ENCODE assay signal across 8 cellular contexts in genomic region chr10:73096041-73096451, GRCh38. TPM values are rescaled to one million over a fixed set of nuclear protein-coding genes. Genes with fewer than 3 reads are reported as not detected.
DNase-seq lines count a peak whose midpoint lies in the region; ATAC-seq and TF ChIP-seq lines count a peak whose summit lies in the region.

No MANE protein-coding gene starts in this region.

- H2AFZ ChIP-seq in IMR-90 (replicated peaks; ENCODE audit: low read length, poor library complexity) = peak overlapping the region; percentile 97

- H4K20me1 ChIP-seq in IMR-90 (ENCODE audit: insufficient read depth, low read length) = peaks cover 29% of the 10 kb centered on the region

- intact Hi-C loops in IMR-90 (cut with micrococcal nuclease) = loop anchor here (1.0 kb wide), 1 partner anchor 63 kb away; no protein-coding TSS in a partner anchor
- intact Hi-C loops in adrenal gland (cut with DNase I) = no loop called here

- H3K23ac ChIP-seq in IMR-90 (ENCODE audit: low read depth, low read length) = peak overlapping the region; percentile 93

- no peak overlapping the region for H2BK20ac ChIP-seq in IMR-90 (ENCODE audit: low read depth, low read length)

- H3K56ac ChIP-seq in IMR-90 (ENCODE audit: extremely low read depth, insufficient read depth, low read length) = peak overlapping the region; percentile 98

- peak overlapping the region; percentile 83 for H3K4ac ChIP-seq in IMR-90 (ENCODE audit: low read depth, low read length)

- POLR2A ChIA-PET in CD8-positive, alpha-beta memory T cell (lab: Charles Lee) = interaction anchor here (0.5 to 1.7 kb wide), 9 partner anchors 14 to 926 kb away, joined by 3 to 14 read pairs (median 5); partner anchors contain the start of genes DNAJC9, NUDT13 and PPP3CB
- POLR2A ChIA-PET in IMR-90 (lab: Charles Lee; ENCODE audit: unreplicated experiment) = interaction anchor here (0.6 to 0.8 kb wide), 7 partner anchors 14 to 777 kb away, joined by 3 to 10 read pairs (median 8); partner anchors contain the start of gene NUDT13

- H4K91ac ChIP-seq in IMR-90 (ENCODE audit: insufficient read depth, low read depth, low read length) = peak overlapping the region; percentile 88

- peaks cover 0 to 12% of the 10 kb centered on the region in 2 experiments; a peak in 2 of 4 replicates for H3K79me1 ChIP-seq in IMR-90 (ENCODE audit: low read depth in 1 of 2, low read length in 2 of 2)

- H3K27ac ChIP-seq in CD8-positive, alpha-beta memory T cell (ENCODE audit: low read depth, low read length) = peak overlapping the region; percentile 88
- H3K27ac ChIP-seq in IMR-90 (ENCODE audit: insufficient read depth, low read length) (peak overlapping the region; percentile 91), adrenal gland (peak overlapping the region; percentile 82 to 99 (median 93)), right atrium auricular region (peak overlapping the region; percentile 96 to 98)

- CTCF ChIA-PET in CD8-positive, alpha-beta memory T cell (lab: Charles Lee) = interaction anchor here (0.6 to 8.3 kb wide), 14 partner anchors 10 to 970 kb away, joined by 3 to 105 read pairs (median 6); partner anchors contain the start of genes DNAJC9, ECD, FAM149B1 and NUDT13
- CTCF ChIA-PET in IMR-90 (lab: Yijun Ruan, JAX) = interaction anchor here (0.7 to 1.4 kb wide), 2 partner anchors 9 to 20 kb away, joined by 3 to 4 read pairs; no protein-coding TSS in a partner anchor

- H2BK5ac ChIP-seq in IMR-90 (ENCODE audit: low read depth, low read length, poor library complexity, severe bottlenecking) = peak overlapping the region; percentile 87

- no peak for TF ChIP-seq RAD21 in IMR-90 (IDR thresholded peaks at IDR 0.05; ENCODE audit: low read length)

- no peak for TF ChIP-seq CTCF in GM20000 (IDR thresholded peaks at IDR 0.05; ENCODE audit: extremely low read depth, missing control alignments)
- no peak for TF ChIP-seq CTCF in IMR-90 (conservative IDR thresholded peaks at IDR 0.05; ENCODE audit: low read depth, low read length)
- TF ChIP-seq CTCF in adrenal gland (IDR thresholded peaks at IDR 0.05) = no peak
- TF ChIP-seq CTCF in right atrium auricular region (IDR thresholded peaks at IDR 0.05) = no peak
- no peak for TF ChIP-seq CTCF in retinal pigment epithelial cell (conservative IDR thresholded peaks at IDR 0.05; ENCODE audit: low read depth, low read length)

- H3K14ac ChIP-seq in IMR-90 (replicated peaks; ENCODE audit: low read depth, low read length) = peak overlapping the region; percentile 92

- ATAC-seq in IMR-90 (ENCODE audit: low read depth) = peak; percentile 30

- no peaks in the 10 kb centered on the region for H3K9me3 ChIP-seq in CD8-positive, alpha-beta memory T cell (ENCODE audit: low read length)
- H3K9me3 ChIP-seq in IMR-90 (ENCODE audit: control insufficient read depth, insufficient read depth, low read length) (no peaks in the 10 kb centered on the region), adrenal gland (replicated peaks in 1 of 3) (no peaks in the 10 kb centered on the region), right atrium auricular region (no peaks in the 10 kb centered on the region)

- no peak for TF ChIP-seq POLR2A in IMR-90 (IDR thresholded peaks at IDR 0.05; ENCODE audit: low read depth, low read length)
- peak; percentile 48 to 68 for TF ChIP-seq POLR2A in adrenal gland (IDR thresholded peaks at IDR 0.05)

- DNase-seq in CD8-positive, alpha-beta memory T cell = peak; percentile 60 to 81 (median 69)
- DNase-seq in GM20000 (ENCODE audit: low spot score) (peak; percentile 58), IMR-90 (peak; percentile 60), T-helper 1 cell (peak; percentile 42 to 79 (median 65)), adrenal gland (peak; percentile 70 to 85 (median 76)), right atrium auricular region (ENCODE audit: low spot score) (peak; percentile 78), retinal pigment epithelial cell (ENCODE audit: low read depth) (no peak), globus pallidus (ENCODE audit: low spot score) (no peak)

- peak overlapping the region; percentile 56; the same call in 1 of the 2 replicates for H4K5ac ChIP-seq in IMR-90 (ENCODE audit: low read depth, low read length)

- no peak overlapping the region for H2BK15ac ChIP-seq in IMR-90 (ENCODE audit: low read depth, low read length)

- peak overlapping the region; percentile 70 for H3K4me3 ChIP-seq in CD8-positive, alpha-beta memory T cell (ENCODE audit: low read length)
- H3K4me3 ChIP-seq in IMR-90 (ENCODE audit: insufficient read depth, low read depth, low read length) (peak overlapping the region; percentile 71), adrenal gland (peak overlapping the region in 3 of 4 donors; percentile 58 to 99 (median 59)), right atrium auricular region (peak overlapping the region; percentile 67 to 92), retinal pigment epithelial cell (ENCODE audit: low read length) (peak overlapping the region; percentile 93)

- H3K9ac ChIP-seq in IMR-90 (ENCODE audit: low read depth, low read length) = peak overlapping the region; percentile 91

- H3K27ac Mint-ChIP-seq in CD8-positive, alpha-beta memory T cell = peak overlapping the region; percentile 91 to 99 (median 98)

- H4K8ac ChIP-seq in IMR-90 (ENCODE audit: low read depth in 2 of 2, low read length in 2 of 2) = peak overlapping the region; percentile 70 to 90

- peak overlapping the region; percentile 48 for H3K4me2 ChIP-seq in IMR-90 (ENCODE audit: low read depth, low read length)

- peaks cover 27 to 41% (median 41%) of the 10 kb centered on the region in 3 donors for H3K4me1 Mint-ChIP-seq in CD8-positive, alpha-beta memory T cell

- peak overlapping the region; percentile 31 for H2BK120ac ChIP-seq in IMR-90 (ENCODE audit: low read depth, low read length)

- no peaks in the 10 kb centered on the region for H3K27me3 ChIP-seq in CD8-positive, alpha-beta memory T cell (ENCODE audit: insufficient read depth, low read length, poor library complexity, severe bottlenecking)
- H3K27me3 ChIP-seq in IMR-90 (ENCODE audit: control insufficient read depth, insufficient read depth, low read length) = no peaks in the 10 kb centered on the region
- no peaks in the 10 kb centered on the region for H3K27me3 ChIP-seq in adrenal gland
- no peaks in the 10 kb centered on the region for H3K27me3 ChIP-seq in right atrium auricular region

- peak overlapping the region; percentile 87; the same call in 1 of the 2 replicates for H2AK5ac ChIP-seq in IMR-90 (ENCODE audit: low read depth, low read length)

- no peaks in the 10 kb centered on the region for H3K36me3 ChIP-seq in CD8-positive, alpha-beta memory T cell (ENCODE audit: insufficient read depth, low read length)
- H3K36me3 ChIP-seq in IMR-90 (ENCODE audit: control insufficient read depth, insufficient read depth, low read length) = no peaks in the 10 kb centered on the region; the same call in 1 of the 2 replicates
- H3K36me3 ChIP-seq in adrenal gland (replicated peaks in 1 of 2) = no peaks in the 10 kb centered on the region
- no peaks in the 10 kb centered on the region for H3K36me3 ChIP-seq in right atrium auricular region

- WGBS in IMR-90 (ENCODE audit: extremely low coverage in 2 of 2, insufficient read length in 1 of 2), 2 experiments = 0% methylated on average over 10 of the region's 29 CpGs; no CpG with 5 or more reads in 1 of the 2 experiments
- 0% methylated on average over 13 to 29 of the region's 29 CpGs for WGBS in adrenal gland, 4 donors

- H3K9me3 Mint-ChIP-seq in CD8-positive, alpha-beta memory T cell = no peaks in the 10 kb centered on the region

- peaks cover 14% of the 10 kb centered on the region for H3K4me1 ChIP-seq in CD8-positive, alpha-beta memory T cell (ENCODE audit: insufficient read depth, low read length)
- peaks cover 3% of the 10 kb centered on the region; the same call in 1 of the 2 replicates for H3K4me1 ChIP-seq in IMR-90 (ENCODE audit: control insufficient read depth, insufficient read depth, low read length)
- H3K4me1 ChIP-seq in adrenal gland (replicated peaks in 1 of 2) = peaks cover 15 to 43% of the 10 kb centered on the region in 2 donors
- peaks cover 0 to 26% of the 10 kb centered on the region in 2 donors for H3K4me1 ChIP-seq in right atrium auricular region

- H3K9me1 ChIP-seq in IMR-90 (ENCODE audit: insufficient read depth, low read length) = no peaks in the 10 kb centered on the region; the same call in 1 of the 2 replicates

- H3K36me3 Mint-ChIP-seq in CD8-positive, alpha-beta memory T cell = peaks cover 0 to 17% (median 2%) of the 10 kb centered on the region in 3 donors

- H3K27me3 Mint-ChIP-seq in CD8-positive, alpha-beta memory T cell = peaks cover 0 to 2% of the 10 kb centered on the region in 2 donors

- in situ Hi-C loops in IMR-90 (cut with MboI; ENCODE audit: low sequenced_read_pairs) = no loop called here

- H3K18ac ChIP-seq in IMR-90 (ENCODE audit: low read depth, low read length) = peak overlapping the region; percentile 78

- H2AK9ac ChIP-seq in IMR-90 (replicated peaks; ENCODE audit: low read depth, low read length, poor library complexity) = peak overlapping the region; percentile 98

- peak overlapping the region; percentile 84 to 97 (median 91) for H3K4me3 Mint-ChIP-seq in CD8-positive, alpha-beta memory T cell

- dilution Hi-C loops in IMR-90 (cut with HindIII; ENCODE audit: low sequenced_read_pairs, unreplicated experiment) = no loop called here

- no TSS peak for BruUV-seq in IMR-90 (replicated peaks; lab: Mats Ljungman, UMichigan)

TF ChIP-seq in IMR-90, 13 proteins besides CTCF, POLR2A, EP300 and RAD21:
- TF ChIP-seq CHD1 (IDR thresholded peaks at IDR 0.05; ENCODE audit: low read depth, low read length) (no peak), FOS (IDR thresholded peaks at IDR 0.05; ENCODE audit: low read depth, low read length) (no peak), MXI1 (IDR thresholded peaks at IDR 0.05; ENCODE audit: borderline replicate concordance, low read depth, low read length) (peak; percentile 72)

RNA-seq across cellular contexts. Expression of gene P4HA1, which starts 0.6 kb away (rescaled TPM):
- total RNA-seq in CD8-positive, alpha-beta memory T cell = 10 to 100 TPM; 28.7 to 31.9 TPM
- polyA plus RNA-seq in CD8-positive, alpha-beta memory T cell = 23.3 TPM
- total RNA-seq in IMR-90 (2012; rRNA removed) (241 and 376 TPM in 2 replicates), adrenal gland (100 to 1,000 TPM in 1 of 8 donors, 10 to 100 TPM in 7; 28.2 to 109 (median 52.2) TPM), right atrium auricular region (10 to 100 TPM; 29.5 to 45.4 TPM)
- polyA plus RNA-seq in IMR-90 (2012; rRNA removed) (133 and 178 TPM in 2 replicates), adrenal gland (10 to 100 TPM in 2 of 3 donors, 1 to 10 TPM in 1; 9.2 to 34.7 (median 14.2) TPM)
- 23.4 and 30.4 TPM in 2 replicates for polyA plus RNA-seq in IMR-90 (2012; cell fraction: cytosol; rRNA removed)
- 5.0 and 68.2 TPM in 2 replicates for polyA plus RNA-seq in IMR-90 (2012; cell fraction: nucleus; rRNA removed; ENCODE audit: low replicate concordance)

RNA-seq across cellular contexts. Expression of gene NUDT13, which starts 14.2 kb away (rescaled TPM):
- total RNA-seq in CD8-positive, alpha-beta memory T cell = 1 to 10 TPM; 1.7 TPM
- polyA plus RNA-seq in CD8-positive, alpha-beta memory T cell = 0.85 TPM
- total RNA-seq in IMR-90 (2012; rRNA removed) (0.90 and 1.1 TPM in 2 replicates), adrenal gland (1 to 10 TPM; 1.0 to 5.1 (median 3.1) TPM), right atrium auricular region (1 to 10 TPM in 1 of 2 donors, under 1 TPM in 1; 0.90 to 1.5 TPM)
- polyA plus RNA-seq in IMR-90 (2012; rRNA removed) (1.3 and 1.7 TPM in 2 replicates), adrenal gland (1 to 10 TPM; 2.3 to 6.1 (median 2.7) TPM)
- polyA plus RNA-seq in IMR-90 (2012; cell fraction: cytosol; rRNA removed) = 0.35 and 0.52 TPM in 2 replicates
- 0.97 and 5.1 TPM in 2 replicates for polyA plus RNA-seq in IMR-90 (2012; cell fraction: nucleus; rRNA removed; ENCODE audit: low replicate concordance)

Comparison
In these comparisons a context has a peak if more than half of its experiments do, and no peak if none do; other contexts are left out.
1. DNase-seq: peak in CD8-positive, alpha-beta memory T cell (5 of 5), GM20000 (single experiment), IMR-90 (single experiment), T-helper 1 cell (5 of 5), adrenal gland (7 of 7) and right atrium auricular region (single experiment); none in retinal pigment epithelial cell (single experiment) and globus pallidus (single experiment).
2. Peak in every context shown above with its lines, with median percentiles within 50 percentile points of each other: H3K27ac ChIP-seq and H3K4me3 ChIP-seq.